ENCODE assay signal across 1 cellular context in the genomic region with DNA sequence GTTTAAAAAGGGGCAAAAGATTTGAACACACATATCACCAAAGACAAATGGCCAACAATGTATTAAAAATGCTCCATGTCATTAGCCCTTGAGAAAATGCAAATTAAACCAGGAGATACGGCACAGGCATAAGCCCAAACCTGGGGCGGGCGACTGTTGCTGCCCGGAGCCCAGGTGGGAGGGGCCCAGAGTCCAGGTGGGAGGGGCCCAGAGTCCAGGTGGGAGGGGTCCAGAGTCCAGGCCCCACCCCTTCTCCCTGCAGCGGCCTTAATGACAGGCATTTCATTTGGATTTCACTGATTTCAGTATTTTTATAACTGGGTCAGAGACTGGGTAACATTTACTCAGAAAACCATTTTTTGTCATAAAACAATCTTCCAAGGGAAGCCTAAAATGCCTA.
TF ChIP-seq lines count a peak whose summit lies in the region.

No MANE protein-coding gene starts in this region.

TF ChIP-seq in SK-N-SH, 30 proteins besides CTCF, POLR2A, EP300 and RAD21 (continued from another document):
- TF ChIP-seq, protein P1, sequence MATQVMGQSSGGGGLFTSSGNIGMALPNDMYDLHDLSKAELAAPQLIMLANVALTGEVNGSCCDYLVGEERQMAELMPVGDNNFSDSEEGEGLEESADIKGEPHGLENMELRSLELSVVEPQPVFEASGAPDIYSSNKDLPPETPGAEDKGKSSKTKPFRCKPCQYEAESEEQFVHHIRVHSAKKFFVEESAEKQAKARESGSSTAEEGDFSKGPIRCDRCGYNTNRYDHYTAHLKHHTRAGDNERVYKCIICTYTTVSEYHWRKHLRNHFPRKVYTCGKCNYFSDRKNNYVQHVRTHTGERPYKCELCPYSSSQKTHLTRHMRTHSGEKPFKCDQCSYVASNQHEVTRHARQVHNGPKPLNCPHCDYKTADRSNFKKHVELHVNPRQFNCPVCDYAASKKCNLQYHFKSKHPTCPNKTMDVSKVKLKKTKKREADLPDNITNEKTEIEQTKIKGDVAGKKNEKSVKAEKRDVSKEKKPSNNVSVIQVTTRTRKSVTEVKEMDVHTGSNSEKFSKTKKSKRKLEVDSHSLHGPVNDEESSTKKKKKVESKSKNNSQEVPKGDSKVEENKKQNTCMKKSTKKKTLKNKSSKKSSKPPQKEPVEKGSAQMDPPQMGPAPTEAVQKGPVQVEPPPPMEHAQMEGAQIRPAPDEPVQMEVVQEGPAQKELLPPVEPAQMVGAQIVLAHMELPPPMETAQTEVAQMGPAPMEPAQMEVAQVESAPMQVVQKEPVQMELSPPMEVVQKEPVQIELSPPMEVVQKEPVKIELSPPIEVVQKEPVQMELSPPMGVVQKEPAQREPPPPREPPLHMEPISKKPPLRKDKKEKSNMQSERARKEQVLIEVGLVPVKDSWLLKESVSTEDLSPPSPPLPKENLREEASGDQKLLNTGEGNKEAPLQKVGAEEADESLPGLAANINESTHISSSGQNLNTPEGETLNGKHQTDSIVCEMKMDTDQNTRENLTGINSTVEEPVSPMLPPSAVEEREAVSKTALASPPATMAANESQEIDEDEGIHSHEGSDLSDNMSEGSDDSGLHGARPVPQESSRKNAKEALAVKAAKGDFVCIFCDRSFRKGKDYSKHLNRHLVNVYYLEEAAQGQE (IDR thresholded peaks at IDR 0.05; ENCODE audit: low read depth, low read length), result no peak
- TF ChIP-seq RFX5 (IDR thresholded peaks at IDR 0.05; ENCODE audit: low read length) (no peak), MXI1 (IDR thresholded peaks at IDR 0.05; ENCODE audit: low read depth, low read length) (no peak), JUND (IDR thresholded peaks at IDR 0.05) (no peak), FOXM1 (IDR thresholded peaks at IDR 0.05; ENCODE audit: low read depth) (no peak), NFIC (IDR thresholded peaks at IDR 0.05; ENCODE audit: borderline replicate concordance) (no peak)
